Comparison of ENCODE assay signal across 15 cellular contexts in genomic region chr11:72244317-72245231, GRCh38. TPM values are rescaled to one million over a fixed set of nuclear protein-coding genes. Genes with fewer than 3 reads are reported as not detected.
DNase-seq lines count a peak whose midpoint lies in the region; ATAC-seq and TF ChIP-seq lines count a peak whose summit lies in the region.
"Had no signal": no experiment of that assay in that cellular context is flagged by ENCODE, and none has a peak within 500 bp of the region (broad histone marks: within the 10 kb centered on the region; RNA-seq: fewer than 3 reads in every experiment).

No MANE protein-coding gene starts in this region.

- H3K27me3 ChIP-seq in Peyer's patch (peaks cover 5 to 31% of the 10 kb centered on the region in 2 donors), iPS-18a (ENCODE audit: control insufficient read depth, insufficient read depth, low read length) (peaks cover 92% of the 10 kb centered on the region), skeletal muscle satellite cell (ENCODE audit: control insufficient read depth, insufficient read depth, low read length) (peaks cover 80% of the 10 kb centered on the region)

- no peak overlapping the region for H3K27ac ChIP-seq in Peyer's patch
- H3K27ac ChIP-seq in iPS-18a (ENCODE audit: low read length) = no peak overlapping the region
- H3K27ac ChIP-seq: RWPE1 had no signal

- no peak overlapping the region for H3K9ac ChIP-seq in iPS-18a (ENCODE audit: low read length)
- H3K9ac ChIP-seq in skeletal muscle satellite cell (ENCODE audit: low read depth, low read length) = no peak overlapping the region

- no peak for ATAC-seq in GM18519 (IDR thresholded peaks at IDR 0.05; ENCODE audit: low FRiP score, unreplicated experiment)
- ATAC-seq in sciatic nerve = no peak
- no peak for ATAC-seq in HG02798 (IDR thresholded peaks at IDR 0.05; ENCODE audit: poor library complexity, unreplicated experiment)
- ATAC-seq: HCT116 had no signal

- TF ChIP-seq CTCF in Peyer's patch (IDR thresholded peaks at IDR 0.05) = no peak

- no peak for TF ChIP-seq POLR2A in Peyer's patch (IDR thresholded peaks at IDR 0.05)

- H3K4me1 ChIP-seq in Peyer's patch (peaks cover 6 to 28% (median 18%) of the 10 kb centered on the region in 4 donors), iPS-18a (ENCODE audit: control insufficient read depth, low read depth, low read length) (peaks cover 14% of the 10 kb centered on the region), skeletal muscle satellite cell (ENCODE audit: control insufficient read depth, insufficient read depth, low read length) (peaks cover 9% of the 10 kb centered on the region)

- H3K36me3 ChIP-seq in Peyer's patch = no peaks in the 10 kb centered on the region
- no peaks in the 10 kb centered on the region for H3K36me3 ChIP-seq in iPS-18a (ENCODE audit: control insufficient read depth, low read depth, low read length)
- H3K36me3 ChIP-seq in skeletal muscle satellite cell (ENCODE audit: insufficient read depth, low read length) = no peaks in the 10 kb centered on the region

- peak; percentile 56 for DNase-seq in NCI-H82 (lab: John Stamatoyannopoulos, UW)
- DNase-seq in NCI-H82 treated with DMSO at 0.1 percent for 48 hours (lab: John Stamatoyannopoulos, UW; ENCODE audit: unreplicated experiment) = no peak
- DNase-seq in Peyer's patch = no peak
- DNase-seq in sciatic nerve (ENCODE audit: low spot score) = no peak
- DNase-seq: activated CD4-positive, CD25-positive, alpha-beta regulatory T cell; activated naive CD4-positive, alpha-beta T cell; GDM1; NCI-H187; occipital lobe had no signal

- intact Hi-C loops in sciatic nerve (cut with DNase I) = no loop called here

- H3K4me2 ChIP-seq in skeletal muscle satellite cell (ENCODE audit: low read length) = peak overlapping the region; percentile 29

- peaks cover 0 to 11% (median 0%) of the 10 kb centered on the region in 4 donors for H3K9me3 ChIP-seq in Peyer's patch
- H3K9me3 ChIP-seq in iPS-18a (ENCODE audit: control insufficient read depth, low read depth, low read length) = no peaks in the 10 kb centered on the region
- no peaks in the 10 kb centered on the region for H3K9me3 ChIP-seq in skeletal muscle satellite cell (replicated peaks; ENCODE audit: low read length)

- H3K4me3 ChIP-seq in Peyer's patch (peak overlapping the region in 3 of 4 donors; percentile 6 to 22 (median 13)), iPS-18a (ENCODE audit: low read length) (peak overlapping the region; percentile 57), skeletal muscle satellite cell (ENCODE audit: low read length) (no peak overlapping the region)

RNA-seq across cellular contexts. Expression of gene PHOX2A, which starts 0.6 kb away (rescaled TPM):
- not detected for total RNA-seq in Peyer's patch
- total RNA-seq in skeletal muscle satellite cell (2012; rRNA removed) = not detected in 2 replicates
- total RNA-seq in sciatic nerve = not detected
- total RNA-seq: occipital lobe had no signal

RNA-seq across cellular contexts. Expression of gene INPPL1, which starts 20.0 kb away (rescaled TPM):
- total RNA-seq in Peyer's patch = 100 to 1,000 TPM; 106 to 198 (median 179) TPM
- 41.6 and 43.9 TPM in 2 replicates for total RNA-seq in skeletal muscle satellite cell (2012; rRNA removed)
- 142 TPM for total RNA-seq in sciatic nerve

RNA-seq across cellular contexts. Expression of gene FOLR2, which starts 28.0 kb away (rescaled TPM):
- total RNA-seq in Peyer's patch = 10 to 100 TPM in 1 of 4 donors, 1 to 10 TPM in 2, not detected in 1; 3.5 to 15.8 (median 8.0) TPM
- not detected in 2 replicates for total RNA-seq in skeletal muscle satellite cell (2012; rRNA removed)
- 28.4 TPM for total RNA-seq in sciatic nerve

RNA-seq across cellular contexts. Expression of gene FOLR1, which starts 52.6 kb away (rescaled TPM):
- not detected for total RNA-seq in Peyer's patch
- total RNA-seq in skeletal muscle satellite cell (2012; rRNA removed) = 1.5 TPM in 1 of 2 replicates, not detected in the other
- total RNA-seq in sciatic nerve = 1.2 TPM
- total RNA-seq: occipital lobe had no signal
